Comparison of ENCODE assay signal across 9 cellular contexts in genomic region chr2:104733544-104733943, GRCh38.
DNase-seq lines count a peak whose midpoint lies in the region; ATAC-seq and TF ChIP-seq lines count a peak whose summit lies in the region.
"Had no signal": no experiment of that assay in that cellular context is flagged by ENCODE, and none has a peak within 500 bp of the region (broad histone marks: within the 10 kb centered on the region; RNA-seq: fewer than 3 reads in every experiment).

No MANE protein-coding gene starts in this region.

- intact Hi-C loops in prostate gland (cut with DNase I): no loop called here

- H2BK15ac ChIP-seq in mesendoderm (replicated peaks; ENCODE audit: low read depth): no peak overlapping the region

- no peak overlapping the region for H3K4me2 ChIP-seq in mesendoderm (ENCODE audit: low read length)

- no peaks in the 10 kb centered on the region for H3K9me3 ChIP-seq in prostate gland

- in situ Hi-C loops in G401 (cut with HindIII; ENCODE audit: low sequenced_read_pairs): no loop called here

- no peak overlapping the region for H3K4ac ChIP-seq in mesendoderm (ENCODE audit: low read depth, low read length)

- H3K4me1 ChIP-seq in mesendoderm (ENCODE audit: control insufficient read depth, low read depth, low read length) (no peaks in the 10 kb centered on the region), prostate gland (replicated peaks) (no peaks in the 10 kb centered on the region)

- peak; percentile 91 for ATAC-seq in GM19023 (IDR thresholded peaks at IDR 0.05; ENCODE audit: unreplicated experiment)
- ATAC-seq in HG03025 (IDR thresholded peaks at IDR 0.05; ENCODE audit: low FRiP score, unreplicated experiment): peak; percentile 74

- TF ChIP-seq CTCF in prostate gland (IDR thresholded peaks at IDR 0.05): no peak

- H4K8ac ChIP-seq in mesendoderm (ENCODE audit: low read depth, low read length): no peak overlapping the region

- no CpG with 5 or more reads among the region's 5 CpGs for WGBS in mesendoderm (ENCODE audit: extremely low coverage, insufficient coverage, low lambda C conversion rate)
- WGBS in prostate gland: 79% methylated on average over 5 of the region's 5 CpGs

- H3K9ac ChIP-seq in mesendoderm (ENCODE audit: low read length): no peak overlapping the region

- H3K36me3 ChIP-seq in mesendoderm (ENCODE audit: control insufficient read depth, insufficient read depth, low read length) (no peaks in the 10 kb centered on the region), prostate gland (no peaks in the 10 kb centered on the region)

- H3K27ac ChIP-seq in mesendoderm (ENCODE audit: low read depth, low read length) (no peak overlapping the region), prostate gland (no peak overlapping the region)
- H3K27ac ChIP-seq: SK-N-MC had no signal

- TF ChIP-seq POLR2A in prostate gland (IDR thresholded peaks at IDR 0.05): no peak

- DNase-seq in G401 (ENCODE audit: low spot score) (peak; percentile 4), SK-N-DZ (ENCODE audit: low spot score) (peak; percentile 8), mesendoderm (peak; percentile 81), NCI-H345 (lab: John Stamatoyannopoulos, UW) (no peak), prostate gland (ENCODE audit: low spot score) (no peak), DMS153 treated with DMSO at 0.1 percent for 48 hours (lab: John Stamatoyannopoulos, UW; ENCODE audit: unreplicated experiment) (no peak)

- H3K18ac ChIP-seq in mesendoderm (ENCODE audit: low read length): no peak overlapping the region

- H3K79me1 ChIP-seq in mesendoderm (ENCODE audit: low read length): no peaks in the 10 kb centered on the region

- H2BK5ac ChIP-seq in mesendoderm (ENCODE audit: low read length): no peak overlapping the region

- H3K27me3 ChIP-seq in mesendoderm (ENCODE audit: insufficient read depth, low read length, poor library complexity) (no peaks in the 10 kb centered on the region), prostate gland (replicated peaks; ENCODE audit: insufficient read depth) (no peaks in the 10 kb centered on the region)

- no peak overlapping the region for H3K23ac ChIP-seq in mesendoderm (ENCODE audit: low read length)

- H2BK120ac ChIP-seq in mesendoderm (ENCODE audit: low read depth, low read length): no peak overlapping the region

- no peak overlapping the region for H3K4me3 ChIP-seq in mesendoderm (ENCODE audit: low read length)
- H3K4me3 ChIP-seq in prostate gland: no peak overlapping the region
- H3K4me3 ChIP-seq: SK-N-MC had no signal

- no peaks in the 10 kb centered on the region for H3K79me2 ChIP-seq in mesendoderm (ENCODE audit: control insufficient read depth, insufficient read depth, low read length)

- H3K56ac ChIP-seq in mesendoderm (ENCODE audit: low read length): no peak overlapping the region

- no peak overlapping the region for H4K5ac ChIP-seq in mesendoderm (ENCODE audit: low read length)

- H2AK5ac ChIP-seq in mesendoderm (ENCODE audit: low read length): no peak overlapping the region

Comparison
In these comparisons a context has a peak if more than half of its experiments do, and no peak if none do; other contexts are left out.
1. DNase-seq: peak in G401 (single experiment), SK-N-DZ (single experiment) and mesendoderm (single experiment); none in NCI-H345 (single experiment), prostate gland (single experiment) and DMS153 treated with DMSO at 0.1 percent for 48 hours (single experiment).